In the genomic region with DNA sequence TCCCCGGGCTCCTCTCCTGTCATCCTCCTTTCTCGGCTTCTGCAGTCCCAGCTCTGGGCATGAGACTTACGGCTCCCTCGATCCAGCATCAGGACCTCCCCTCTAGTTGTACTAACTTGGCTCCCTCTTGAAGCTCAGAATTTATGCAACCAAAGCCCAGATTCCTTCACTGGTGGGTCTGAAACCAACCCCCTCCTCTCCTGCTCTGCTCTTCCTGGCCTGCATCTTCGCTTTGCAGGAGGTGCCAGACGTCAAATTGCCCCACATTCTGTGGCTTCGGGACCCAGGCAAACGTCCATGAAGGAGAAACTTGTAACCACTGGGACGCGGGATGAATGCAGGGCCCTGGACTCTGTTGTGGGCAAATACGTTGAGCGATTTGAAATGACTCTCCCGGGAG, we compare ENCODE assay signal across 30 cellular contexts.
"Had no signal": no experiment of that assay in that cellular context is flagged by ENCODE, and none has a peak within 500 bp of the region (broad histone marks: within the 10 kb centered on the region; RNA-seq: fewer than 3 reads in every experiment).

No MANE protein-coding gene starts in this region.

- H3K27ac Mint-ChIP-seq: immature natural killer cell; mesothelial cell of epicardium; natural killer cell; stimulated activated effector memory CD8-positive, alpha-beta T cell treated with anti-CD3 and anti-CD28 coated beads, Interleukin-12 subunit alpha, Interleukin-12 subunit beta, amount 100 ng/mL, for 72 hours; stimulated activated naive CD8-positive, alpha-beta T cell treated with anti-CD3 and anti-CD28 coated beads, Interleukin-15, Interleukin-2, amounts not matched to agents 100 ng/mL and 50 ng/mL, for 24 hours had no signal

- H3K36me3 Mint-ChIP-seq: immature natural killer cell; mesothelial cell of epicardium; naive B cell; natural killer cell; stimulated activated effector memory CD8-positive, alpha-beta T cell treated with anti-CD3 and anti-CD28 coated beads, Interleukin-12 subunit alpha, Interleukin-12 subunit beta, amount 100 ng/mL, for 72 hours had no signal

- H3K4me1 ChIP-seq: left lung, lower lobe of right lung, pancreas, prostate gland, tibial artery, upper lobe of right lung had no signal

- H3K4me3 ChIP-seq: left lung, lower lobe of right lung, pancreas, prostate gland, skin epidermis, suprapubic skin, thoracic aorta, tibial artery, upper lobe of right lung had no signal

- H3K36me3 ChIP-seq: left lung, lower lobe of right lung, pancreas, prostate gland, suprapubic skin, thoracic aorta, tibial artery, upper lobe of right lung had no signal

- H3K9me3 ChIP-seq: left lung, lower lobe of right lung, pancreas, prostate gland, suprapubic skin, thoracic aorta, tibial artery, upper lobe of right lung had no signal

- H3K27ac ChIP-seq: left lung, lower lobe of right lung, pancreas, prostate gland, skin epidermis, suprapubic skin, thoracic aorta, tibial artery, upper lobe of right lung had no signal

- DNase-seq: hypothalamus; immature natural killer cell; kidney; left colon; left lung; lower lobe of right lung; mammary epithelial cell; mesenchymal stem cell; naive B cell; natural killer cell; nucleus accumbens; pancreas; posterior cingulate gyrus; retina; right cardiac atrium; stimulated activated CD4-positive, alpha-beta T cell treated with anti-CD3 and anti-CD28 coated beads, Interleukin-12 subunit alpha, Interleukin-12 subunit beta, amount 100 ng/mL, for 4 hours; stimulated activated CD4-positive, alpha-beta T cell treated with anti-CD3 and anti-CD28 coated beads, Interleukin-15, amount 100 ng/mL, for 24 hours; stimulated activated CD4-positive, alpha-beta T cell treated with anti-CD3 and anti-CD28 coated beads, Interleukin-2, amount 100 ng/mL, for 24 hours; stimulated activated CD4-positive, alpha-beta T cell treated with anti-CD3 and anti-CD28 coated beads, Interleukin-4, amount 100 ng/mL, for 24 hours; stimulated activated naive CD4-positive, alpha-beta T cell; trophoblast cell; upper lobe of right lung had no signal

- H3K27me3 ChIP-seq: pancreas had no signal

- H3K4me3 Mint-ChIP-seq: immature natural killer cell; mesothelial cell of epicardium; naive B cell; natural killer cell; stimulated activated effector memory CD8-positive, alpha-beta T cell treated with anti-CD3 and anti-CD28 coated beads, Interleukin-12 subunit alpha, Interleukin-12 subunit beta, amount 100 ng/mL, for 72 hours; stimulated activated naive CD8-positive, alpha-beta T cell treated with anti-CD3 and anti-CD28 coated beads, Interleukin-15, Interleukin-2, amounts not matched to agents 100 ng/mL and 50 ng/mL, for 24 hours had no signal

- H3K4me1 Mint-ChIP-seq: immature natural killer cell; naive B cell; natural killer cell; stimulated activated effector memory CD8-positive, alpha-beta T cell treated with anti-CD3 and anti-CD28 coated beads, Interleukin-12 subunit alpha, Interleukin-12 subunit beta, amount 100 ng/mL, for 72 hours had no signal

- H3K9me3 Mint-ChIP-seq: immature natural killer cell; mesothelial cell of epicardium; natural killer cell; stimulated activated effector memory CD8-positive, alpha-beta T cell treated with anti-CD3 and anti-CD28 coated beads, Interleukin-12 subunit alpha, Interleukin-12 subunit beta, amount 100 ng/mL, for 72 hours; stimulated activated naive CD8-positive, alpha-beta T cell treated with anti-CD3 and anti-CD28 coated beads, Interleukin-15, Interleukin-2, amounts not matched to agents 100 ng/mL and 50 ng/mL, for 24 hours had no signal
